ENCODE assay signal across 6 cellular contexts in the genomic region with DNA sequence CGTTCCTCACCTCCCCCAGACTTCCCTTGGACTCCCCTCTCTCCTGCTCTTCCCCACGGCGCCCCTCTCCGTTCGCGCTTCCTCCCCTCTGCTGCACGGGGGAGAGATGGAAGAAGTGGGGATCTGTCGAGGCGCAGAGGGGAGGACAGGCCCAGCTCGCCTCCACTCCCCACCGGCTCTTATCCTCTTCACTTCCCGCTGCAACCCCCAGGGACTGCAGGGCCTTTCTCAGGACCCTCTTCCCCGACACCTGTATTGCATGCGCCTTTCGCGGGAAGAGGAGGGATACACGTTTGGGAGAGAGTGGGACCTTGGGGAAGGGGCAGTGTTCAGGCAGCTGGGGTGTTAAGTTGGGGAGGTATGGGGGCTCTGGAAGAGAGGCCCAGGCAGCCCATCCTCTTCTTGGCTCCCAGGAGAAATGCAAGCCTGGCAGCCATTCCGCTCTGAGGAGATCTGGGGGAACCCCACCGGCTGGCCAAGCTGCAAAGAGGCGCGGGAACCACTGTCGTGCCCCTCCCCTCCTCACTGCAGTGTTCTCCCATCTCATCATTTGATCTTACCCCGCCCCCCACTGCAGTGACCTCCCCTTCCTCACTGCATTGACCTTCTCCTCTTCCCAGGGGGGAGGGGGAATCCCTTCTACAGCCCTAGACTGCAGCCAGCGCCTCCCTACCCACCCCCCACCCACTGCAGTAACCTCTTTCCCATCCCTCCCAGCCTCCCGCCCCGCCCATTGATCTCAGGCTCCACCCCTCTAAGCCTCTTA. TPM values are rescaled to one million over a fixed set of nuclear protein-coding genes. Genes with fewer than 3 reads are reported as not detected.
DNase-seq lines count a peak whose midpoint lies in the region; ATAC-seq and TF ChIP-seq lines count a peak whose summit lies in the region.

No MANE protein-coding gene starts in this region.

- TF ChIP-seq CTCF in HFFc6 (IDR thresholded peaks at IDR 0.05) (no peak), activated B cell treated with CpG ODN at 0.5 μM for 24 hours (IDR thresholded peaks at IDR 0.05) (no peak), right lobe of liver (IDR thresholded peaks at IDR 0.05) (no peak)

- no peaks in the 10 kb centered on the region for H3K36me3 ChIP-seq in right lobe of liver

- no peaks in the 10 kb centered on the region for H3K9me3 ChIP-seq in right lobe of liver

- TF ChIP-seq POLR2A in right lobe of liver (IDR thresholded peaks at IDR 0.05), result no peak

- no peaks in the 10 kb centered on the region for H3K27me3 ChIP-seq in right lobe of liver

- H3K4me3 Mint-ChIP-seq in HFFc6 (peak overlapping the region; percentile 94), activated B cell treated with CpG ODN at 0.5 μM for 24 hours (peak overlapping the region; percentile 90)

- no peak for DNase-seq in HFFc6
- DNase-seq in activated B cell treated with CpG ODN at 0.5 μM for 24 hours, result no peak
- no peak for DNase-seq in right lobe of liver
- no peak for DNase-seq in HT-29 (ENCODE audit: low spot score)
- DNase-seq in HuH-7 (ENCODE audit: low spot score), result no peak
- DNase-seq in SKM-1 (lab: John Stamatoyannopoulos, UW; ENCODE audit: unreplicated experiment), result no peak

- H3K27ac ChIP-seq in right lobe of liver, result no peak overlapping the region

- H3K4me1 ChIP-seq in right lobe of liver, result peaks cover 0 to 9% (median 0%) of the 10 kb centered on the region in 4 donors

- H3K9me3 Mint-ChIP-seq in HFFc6 (no peaks in the 10 kb centered on the region), activated B cell treated with CpG ODN at 0.5 μM for 24 hours (no peaks in the 10 kb centered on the region)

- H3K27ac Mint-ChIP-seq in HFFc6 (peak overlapping the region; percentile 64), activated B cell treated with CpG ODN at 0.5 μM for 24 hours (peak overlapping the region; percentile 50)

- H3K4me3 ChIP-seq in right lobe of liver, result peak overlapping the region; percentile 46 to 49 (median 47)

- CTCF ChIA-PET in activated B cell treated with CpG ODN at 0.5 μM for 24 hours (lab: Charles Lee), result interaction anchor here (1.3 to 1.8 kb wide), 2 partner anchors 10 kb away, joined by 3 to 5 read pairs; no protein-coding TSS in a partner anchor

- WGBS in right lobe of liver (ENCODE audit: insufficient coverage, low coverage, low lambda C conversion rate, missing lambda C conversion rate), result 16% methylated on average over 16 of the region's 26 CpGs

- ATAC-seq in activated B cell treated with CpG ODN at 0.5 μM for 24 hours (ENCODE audit: low read depth) (peak; percentile 4), right lobe of liver (peak in 1 of 4 donors; percentile 6)

- POLR2A ChIA-PET in activated B cell treated with CpG ODN at 0.5 μM for 24 hours (lab: Charles Lee), result interaction anchor here (1.3 to 3.1 kb wide), 6 partner anchors 10 to 43 kb away, joined by 4 to 13 read pairs (median 8); partner anchors contain the start of genes ATN1, C12orf57, LRRC23 and RNU7-1

- H3K36me3 Mint-ChIP-seq in HFFc6 (ENCODE audit: low read depth), result peaks cover 4% of the 10 kb centered on the region; the same call in 1 of the 2 replicates
- H3K36me3 Mint-ChIP-seq in activated B cell treated with CpG ODN at 0.5 μM for 24 hours (ENCODE audit: low read depth), result peaks cover 19% of the 10 kb centered on the region

- H3K27me3 Mint-ChIP-seq in HFFc6 (ENCODE audit: insufficient read depth), result peaks cover 4% of the 10 kb centered on the region
- H3K27me3 Mint-ChIP-seq in activated B cell treated with CpG ODN at 0.5 μM for 24 hours, result peaks cover 2% of the 10 kb centered on the region

- intact Hi-C loops in activated B cell treated with CpG ODN at 0.5 μM for 24 hours (cut with micrococcal nuclease), result no loop called here
- intact Hi-C loops in right lobe of liver (cut with DNase I), result no loop called here

- H3K4me1 Mint-ChIP-seq in HFFc6 (ENCODE audit: low read depth) (peaks cover 37% of the 10 kb centered on the region), activated B cell treated with CpG ODN at 0.5 μM for 24 hours (peaks cover 34% of the 10 kb centered on the region)

RNA-seq across cellular contexts. Expression of gene ENO2, which starts 0.8 kb away (rescaled TPM):
- total RNA-seq in HFFc6 (2021; fragmentation: NEBNext Ultra II Directional; extraction: Animal tissue kit (Norgen Biotek cat#: 25700)), result 10 to 100 TPM; 18.9 to 26.9 (median 24.7) TPM
- total RNA-seq in activated B cell treated with CpG ODN at 0.5 μM for 24 hours (20.9 and 31.0 TPM in 2 replicates), right lobe of liver (1 to 10 TPM; 1.1 to 9.3 (median 2.0) TPM)
- total RNA-seq in HT-29 (2014; rRNA removed; shearing (Covaris generic)), result 7.7 and 9.1 TPM in 2 replicates

RNA-seq across cellular contexts. Expression of gene LRRC23, which starts 10.6 kb away (rescaled TPM):
- total RNA-seq in HFFc6 (2021; fragmentation: NEBNext Ultra II Directional; extraction: Animal tissue kit (Norgen Biotek cat#: 25700)), result 1 to 10 TPM; 5.5 to 7.9 (median 6.6) TPM
- total RNA-seq in activated B cell treated with CpG ODN at 0.5 μM for 24 hours (7.7 and 8.8 TPM in 2 replicates), right lobe of liver (1 to 10 TPM in 5 of 6 experiments, under 1 TPM in 1; 0.93 to 4.3 (median 2.6) TPM)
- total RNA-seq in HT-29 (2014; rRNA removed; shearing (Covaris generic)), result 0.61 and 4.6 TPM in 2 replicates

RNA-seq across cellular contexts. Expression of gene ATN1, which starts 12.6 kb away (rescaled TPM):
- 100 to 1,000 TPM in 4 of 6 experiments, 10 to 100 TPM in 2; 96.8 to 120 (median 107) TPM for total RNA-seq in HFFc6 (2021; fragmentation: NEBNext Ultra II Directional; extraction: Animal tissue kit (Norgen Biotek cat#: 25700))
- total RNA-seq in activated B cell treated with CpG ODN at 0.5 μM for 24 hours (42.8 and 50.9 TPM in 2 replicates), right lobe of liver (10 to 100 TPM in 5 of 6 experiments, 1 to 10 TPM in 1; 9.2 to 24.1 (median 16.8) TPM)
- 22.0 and 36.9 TPM in 2 replicates for total RNA-seq in HT-29 (2014; rRNA removed; shearing (Covaris generic))

RNA-seq across cellular contexts. Expression of gene RNU7-1, which starts 28.4 kb away (rescaled TPM):
- not detected for total RNA-seq in HFFc6 (2021; fragmentation: NEBNext Ultra II Directional; extraction: Animal tissue kit (Norgen Biotek cat#: 25700))
- not detected in 2 replicates for total RNA-seq in activated B cell treated with CpG ODN at 0.5 μM for 24 hours
- not detected for total RNA-seq in right lobe of liver
- not detected in 2 replicates for total RNA-seq in HT-29 (2014; rRNA removed; shearing (Covaris generic))

RNA-seq across cellular contexts. Expression of gene C12orf57, which starts 28.6 kb away (rescaled TPM):
- 100 to 1,000 TPM; 115 to 131 (median 123) TPM for total RNA-seq in HFFc6 (2021; fragmentation: NEBNext Ultra II Directional; extraction: Animal tissue kit (Norgen Biotek cat#: 25700))
- 54.8 and 63.4 TPM in 2 replicates for total RNA-seq in activated B cell treated with CpG ODN at 0.5 μM for 24 hours
- total RNA-seq in right lobe of liver, result 100 to 1,000 TPM in 2 of 6 experiments, 10 to 100 TPM in 4; 47.6 to 189 (median 70.5) TPM
- total RNA-seq in HT-29 (2014; rRNA removed; shearing (Covaris generic)), result 102 and 112 TPM in 2 replicates
